ENCODE assay signal across 1 cellular context in genomic region chr12:51905507-51906438, GRCh38.
TF ChIP-seq lines count a peak whose summit lies in the region.

No MANE protein-coding gene starts in this region.

TF ChIP-seq in K562, 482 proteins besides CTCF, POLR2A, EP300 and RAD21 (continued from another document and continues in another):
- TF ChIP-seq HCFC1 (IDR thresholded peaks at IDR 0.05; ENCODE audit: low read depth, low read length) (no peak), E2F3 (CRISPR knock-in tag; IDR thresholded peaks at IDR 0.05) (no peak), SETDB1 (IDR thresholded peaks at IDR 0.05; ENCODE audit: low read length) (no peak), ZNF134 (CRISPR knock-in tag; conservative IDR thresholded peaks at IDR 0.05) (no peak), ZNF586 (CRISPR knock-in tag; conservative IDR thresholded peaks at IDR 0.05) (no peak), ZFPM2 (CRISPR knock-in tag; IDR thresholded peaks at IDR 0.05) (no peak), JUN (IDR thresholded peaks at IDR 0.05; ENCODE audit: borderline replicate concordance, low read depth, low read length) (0 out of 2 replicates have a peak, but pooled peaks have one; percentile 73), JUN (CRISPR knock-in tag; IDR thresholded peaks at IDR 0.05; ENCODE audit: borderline replicate concordance) (no peak), PHB (CRISPR knock-in tag; IDR thresholded peaks at IDR 0.05) (no peak), RAD51 (IDR thresholded peaks at IDR 0.05; ENCODE audit: borderline replicate concordance, low read depth) (no peak), HNRNPH1 (optimal IDR thresholded peaks at IDR 0.05; ENCODE audit: low read depth, low read length) (no peak), STAT5A (IDR thresholded peaks at IDR 0.05; ENCODE audit: borderline replicate concordance, low read length) (peak; percentile 91), FOXA3 (CRISPR knock-in tag; conservative IDR thresholded peaks at IDR 0.05 in 1 of 2, IDR thresholded peaks at IDR 0.05 in 1 of 2) (no peak), MITF (IDR thresholded peaks at IDR 0.05) (0 out of 2 replicates have a peak, but pooled peaks have one; percentile 15), RUNX1 (IDR thresholded peaks at IDR 0.05; ENCODE audit: low read depth) (no peak), ZBTB49 (CRISPR knock-in tag; IDR thresholded peaks at IDR 0.05; ENCODE audit: borderline replicate concordance) (no peak), TCF15 (CRISPR knock-in tag; IDR thresholded peaks at IDR 0.05) (no peak), PHB2 (IDR thresholded peaks at IDR 0.05; ENCODE audit: low read depth) (no peak), ZNF79 (CRISPR knock-in tag; IDR thresholded peaks at IDR 0.05; ENCODE audit: low read depth) (no peak), RFX5 (IDR thresholded peaks at IDR 0.05; ENCODE audit: low read depth, low read length) (no peak), ZBTB11 (CRISPR knock-in tag; IDR thresholded peaks at IDR 0.05) (no peak), STAG1 (CRISPR knock-in tag; IDR thresholded peaks at IDR 0.05; ENCODE audit: borderline replicate concordance) (no peak), TEAD4 (IDR thresholded peaks at IDR 0.05; ENCODE audit: low read length) (peak; percentile 75), TEAD4 (CRISPR knock-in tag; IDR thresholded peaks at IDR 0.05; ENCODE audit: borderline replicate concordance) (no peak), SLC30A9 (CRISPR knock-in tag; IDR thresholded peaks at IDR 0.05) (no peak), MBD2 (IDR thresholded peaks at IDR 0.05; ENCODE audit: borderline replicate concordance, low read depth) (peak; percentile 78), ZNF282 (CRISPR knock-in tag; IDR thresholded peaks at IDR 0.05) (no peak), CBX5 (IDR thresholded peaks at IDR 0.05; ENCODE audit: borderline replicate concordance, low read depth) (no peak), GTF2E2 (tag; IDR thresholded peaks at IDR 0.05) (peak; percentile 62; the same call in 1 of the 2 replicates), WHSC1 (IDR thresholded peaks at IDR 0.05; ENCODE audit: low read length) (no peak), ZNF232 (CRISPR knock-in tag; IDR thresholded peaks at IDR 0.05) (no peak), HMG20B (CRISPR knock-in tag; IDR thresholded peaks at IDR 0.05) (no peak), TAF15 (IDR thresholded peaks at IDR 0.05; ENCODE audit: low read depth, low read length) (no peak), DEAF1 (CRISPR knock-in tag; IDR thresholded peaks at IDR 0.05) (no peak), VEZF1 (CRISPR knock-in tag; IDR thresholded peaks at IDR 0.05) (no peak), FOXJ2 (tag; IDR thresholded peaks at IDR 0.05) (no peak), SNAPC5 (CRISPR knock-in tag; IDR thresholded peaks at IDR 0.05) (no peak), TCF7 (IDR thresholded peaks at IDR 0.05; ENCODE audit: borderline replicate concordance) (no peak), LEF1 (IDR thresholded peaks at IDR 0.05) (peak; percentile 90), L3MBTL2 (IDR thresholded peaks at IDR 0.05) (peak; percentile 83), HEY1 (CRISPR knock-in tag; IDR thresholded peaks at IDR 0.05; ENCODE audit: borderline replicate concordance) (no peak), ETS2 (tag; IDR thresholded peaks at IDR 0.05; ENCODE audit: borderline replicate concordance, poor library complexity, severe bottlenecking) (no peak), TAF1 (IDR thresholded peaks at IDR 0.05; ENCODE audit: control insufficient read depth, extremely low read depth, insufficient read depth, low read length, severe bottlenecking) (peak; percentile 29), ZNF76 (CRISPR knock-in tag; IDR thresholded peaks at IDR 0.05; ENCODE audit: borderline replicate concordance) (no peak), ELF2 (CRISPR knock-in tag; IDR thresholded peaks at IDR 0.05) (no peak), C11orf30 (IDR thresholded peaks at IDR 0.05; ENCODE audit: low read depth) (no peak), MLLT1 (IDR thresholded peaks at IDR 0.05) (peak in 1 of 2 experiments; percentile 78; a peak in 2 of 4 replicates), ZHX1 (conservative IDR thresholded peaks at IDR 0.05; ENCODE audit: low read length) (no peak), POLR2G (IDR thresholded peaks at IDR 0.05; ENCODE audit: low read depth, low read length) (peak; percentile 38; the same call in 1 of the 2 replicates), PRMT5 (CRISPR knock-in tag; IDR thresholded peaks at IDR 0.05) (no peak), KLF6 (CRISPR knock-in tag; IDR thresholded peaks at IDR 0.05; ENCODE audit: borderline replicate concordance) (no peak), GTF2A2 (tag; IDR thresholded peaks at IDR 0.05) (no peak), SFPQ (IDR thresholded peaks at IDR 0.05; ENCODE audit: low read depth, low read length) (no peak), SUPT5H (IDR thresholded peaks at IDR 0.05) (peak; percentile 78), MTF1 (CRISPR knock-in tag; IDR thresholded peaks at IDR 0.05; ENCODE audit: borderline replicate concordance) (no peak), NFYB (IDR thresholded peaks at IDR 0.05; ENCODE audit: extremely low read depth, insufficient read length) (peak; percentile 48)
